Comparison of ENCODE assay signal across 17 cellular contexts in the genomic region with DNA sequence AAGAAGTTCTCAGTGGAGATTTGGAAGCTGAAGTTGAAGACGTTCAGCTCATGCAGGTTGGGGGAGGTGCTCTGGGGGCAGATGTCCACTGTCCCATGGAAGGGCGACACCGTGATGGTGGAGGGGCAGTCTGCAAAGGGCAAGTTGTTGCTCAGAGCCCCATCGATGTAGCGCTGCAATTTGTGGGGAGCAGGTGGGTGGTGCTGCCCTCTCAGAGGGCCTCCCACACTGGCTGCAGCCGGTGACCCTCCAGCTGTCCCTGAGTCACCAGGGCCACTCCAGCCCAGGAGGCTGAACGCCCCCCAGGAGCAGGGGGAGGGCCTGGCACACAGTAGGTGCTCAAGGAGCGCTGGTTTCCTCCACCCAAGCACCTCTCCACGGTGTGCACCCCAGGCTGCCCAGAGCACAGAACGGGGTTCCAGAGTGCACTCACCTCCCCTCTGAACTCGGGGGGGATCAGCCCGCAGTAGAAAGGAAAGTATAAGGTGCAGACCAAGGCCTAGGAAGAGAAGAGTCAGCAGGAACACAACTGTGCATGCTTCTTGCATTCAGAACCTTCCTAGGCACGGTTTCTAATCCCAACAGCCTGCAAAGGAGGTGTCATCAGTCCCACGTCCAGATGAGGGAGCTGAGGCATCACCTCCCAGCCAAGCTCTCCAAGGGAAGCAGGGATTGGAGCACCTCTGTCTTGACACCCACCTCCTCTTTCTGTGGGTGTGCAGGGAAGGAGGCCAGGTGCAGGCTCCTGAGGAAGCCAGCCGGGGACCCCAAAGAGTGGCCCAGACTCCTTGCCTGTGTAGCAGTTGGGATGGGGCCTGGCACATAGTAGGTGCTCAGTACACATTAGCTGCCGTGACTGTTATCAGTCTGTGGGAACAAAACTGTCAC. TPM values are rescaled to one million over a fixed set of nuclear protein-coding genes. Genes with fewer than 3 reads are reported as not detected.
DNase-seq lines count a peak whose midpoint lies in the region; ATAC-seq and TF ChIP-seq lines count a peak whose summit lies in the region.
"Had no signal": no experiment of that assay in that cellular context is flagged by ENCODE, and none has a peak within 500 bp of the region (broad histone marks: within the 10 kb centered on the region; RNA-seq: fewer than 3 reads in every experiment).

No MANE protein-coding gene starts in this region.

- H3K36me3 ChIP-seq in HCT116 (ENCODE audit: control insufficient read depth in 1 of 2, insufficient read depth in 2 of 2, low read length in 2 of 2), result no peaks in the 10 kb centered on the region
- H3K36me3 ChIP-seq: breast epithelium, esophagus squamous epithelium, left lung, neutrophil had no signal

- ATAC-seq in HCT116, result no peak
- no peak for ATAC-seq in omental fat pad (ENCODE audit: low FRiP score)
- ATAC-seq in activated T-helper 17 cell treated with anti-CD3 and anti-CD28 coated beads, Interleukin-2, amount 50 U/mL, for 72 hours (replicated peaks), result no peak
- no peak for ATAC-seq in HG02938 (IDR thresholded peaks at IDR 0.05; ENCODE audit: unreplicated experiment)
- ATAC-seq: activated CD4-positive, CD25-positive, alpha-beta regulatory T cell treated with anti-CD3 and anti-CD28 coated beads, Interleukin-2, amount 50 U/mL, for 24 hours; activated T-cell treated with anti-CD3 and anti-CD28 coated beads, Interleukin-2, amount 50 U/mL, for 4 hours; left lung had no signal

- no peak overlapping the region for H3K4me3 Mint-ChIP-seq in activated T-helper 17 cell treated with anti-CD3 and anti-CD28 coated beads, Interleukin-2, amount 50 U/mL, for 72 hours
- H3K4me3 Mint-ChIP-seq: activated T-cell treated with anti-CD3 and anti-CD28 coated beads, Interleukin-2, amount 50 U/mL, for 4 hours had no signal

- H3K9ac ChIP-seq in HCT116 (ENCODE audit: low read length), result no peak overlapping the region

- DNase-seq in AG04449 (ENCODE audit: low read depth, low spot score), result no peak
- DNase-seq in HCT116 (ENCODE audit: low read depth, low spot score), result no peak
- no peak for DNase-seq in astrocyte of the cerebellum (ENCODE audit: low read depth)
- DNase-seq in iris pigment epithelial cell (ENCODE audit: low read depth), result peak; percentile 39
- DNase-seq in NCI-H510A treated with DMSO at 0.1 percent for 48 hours (lab: John Stamatoyannopoulos, UW), result no peak
- DNase-seq in omental fat pad (ENCODE audit: low spot score), result no peak
- DNase-seq: activated T-cell treated with anti-CD3 and anti-CD28 coated beads, Interleukin-2, amount 50 U/mL, for 4 hours; esophagus squamous epithelium; SHP77 treated with DMSO at 0.1 percent for 48 hours; stimulated activated CD4-positive, alpha-beta T cell treated with anti-CD3 and anti-CD28 coated beads, Interleukin-15, amount 100 ng/mL, for 24 hours had no signal

- no peaks in the 10 kb centered on the region for H3K9me3 ChIP-seq in HCT116 (ENCODE audit: control insufficient read depth in 1 of 2, insufficient read depth in 1 of 2, low read depth in 1 of 2, low read length in 2 of 2)
- H3K9me3 ChIP-seq: breast epithelium, esophagus squamous epithelium, left lung, neutrophil had no signal

- peak; percentile 40 for TF ChIP-seq CTCF in AG04449 (IDR thresholded peaks at IDR 0.05; ENCODE audit: insufficient read depth, low read length, missing control alignments)
- TF ChIP-seq CTCF in HCT116 (IDR thresholded peaks at IDR 0.05 in 2 of 3, conservative IDR thresholded peaks at IDR 0.05 in 1 of 3; ENCODE audit: borderline replicate concordance in 1 of 3, insufficient read depth in 1 of 3, low read depth in 2 of 3, low read length in 2 of 3), result peak in 2 of 3 experiments; percentile 14 to 21; a peak in 1 of 6 replicates
- peak; percentile 37 for TF ChIP-seq CTCF in astrocyte of the cerebellum (IDR thresholded peaks at IDR 0.05; ENCODE audit: low read depth, low read length, missing control alignments)
- no peak for TF ChIP-seq CTCF in omental fat pad (IDR thresholded peaks at IDR 0.05)

- H3K4me3 ChIP-seq in AG04449 (ENCODE audit: low read depth, low read length) (no peak overlapping the region), HCT116 (replicated peaks in 1 of 2; ENCODE audit: low read depth in 1 of 2, low read length in 2 of 2) (no peak overlapping the region), astrocyte of the cerebellum (ENCODE audit: low read depth, low read length) (no peak overlapping the region)
- H3K4me3 ChIP-seq: breast epithelium, esophagus squamous epithelium, left lung had no signal

- in situ Hi-C loops in astrocyte of the cerebellum (cut with HindIII; ENCODE audit: low sequenced_read_pairs), result loop anchor here (5.0 kb wide), 1 partner anchor 42 kb away; no protein-coding TSS in a partner anchor

- no peaks in the 10 kb centered on the region for H3K36me3 Mint-ChIP-seq in activated T-helper 17 cell treated with anti-CD3 and anti-CD28 coated beads, Interleukin-2, amount 50 U/mL, for 72 hours (ENCODE audit: low read depth)

- intact Hi-C loops in HCT116 (cut with micrococcal nuclease), result loop anchor here (10.0 kb wide), 2 partner anchors 195 to 735 kb away; no protein-coding TSS in a partner anchor

- H3K4me1 ChIP-seq in HCT116 (ENCODE audit: control insufficient read depth in 1 of 2, insufficient read depth in 2 of 2, low read length in 2 of 2), result peaks cover 0 to 11% of the 10 kb centered on the region in 2 experiments; a peak in 1 of 4 replicates
- H3K4me1 ChIP-seq: breast epithelium had no signal

- CTCF ChIA-PET in AG04449 (lab: Yijun Ruan, JAX), result interaction anchor here (0.7 to 9.1 kb wide), 5 partner anchors 12 to 736 kb away, joined by 3 to 58 read pairs (median 4); no protein-coding TSS in a partner anchor
- CTCF ChIA-PET in HCT116 (lab: Charles Lee), result interaction anchor here (3.8 kb wide), 1 partner anchor 56 kb away, joined by 22 read pairs; no protein-coding TSS in a partner anchor

- BruUV-seq in HCT116 (replicated peaks; lab: Mats Ljungman, UMichigan), result no TSS peak

- RAD21 ChIA-PET in HCT116 (lab: Charles Lee; ENCODE audit: low non-redundant PET in 1 of 2, low total read pairs in 2 of 2, uncharacterized antibody in 2 of 2, unreplicated experiment in 2 of 2), result no interaction called here

- no peak overlapping the region for H3K4me2 ChIP-seq in HCT116 (ENCODE audit: low read length)

- no peaks in the 10 kb centered on the region for H3K27me3 ChIP-seq in HCT116 (ENCODE audit: insufficient read depth, low read length)

- no peak overlapping the region for H3K27ac ChIP-seq in HCT116 (ENCODE audit: low read depth, low read length)
- H3K27ac ChIP-seq: breast epithelium, C4-2B, esophagus squamous epithelium, left lung, neutrophil had no signal

- POLR2A ChIA-PET in AG04449 (lab: Yijun Ruan, JAX), result no interaction called here
- POLR2A ChIA-PET in HCT116 (lab: Charles Lee), result no interaction called here

- peak; percentile 47; the same call in 1 of the 2 replicates for TF ChIP-seq RAD21 in HCT116 (IDR thresholded peaks at IDR 0.05; ENCODE audit: low read depth)

- no peak overlapping the region for H2AFZ ChIP-seq in HCT116 (ENCODE audit: low read depth, low read length, poor library complexity, severe bottlenecking)

- no peaks in the 10 kb centered on the region for H3K79me2 ChIP-seq in HCT116 (ENCODE audit: insufficient read depth, low read length)

- H3K27me3 Mint-ChIP-seq in activated T-helper 17 cell treated with anti-CD3 and anti-CD28 coated beads, Interleukin-2, amount 50 U/mL, for 72 hours, result peaks cover 38% of the 10 kb centered on the region

- no peak overlapping the region for H3K27ac Mint-ChIP-seq in activated T-helper 17 cell treated with anti-CD3 and anti-CD28 coated beads, Interleukin-2, amount 50 U/mL, for 72 hours

- H3K9me3 Mint-ChIP-seq in activated T-helper 17 cell treated with anti-CD3 and anti-CD28 coated beads, Interleukin-2, amount 50 U/mL, for 72 hours, result no peaks in the 10 kb centered on the region
- H3K9me3 Mint-ChIP-seq: activated T-cell treated with anti-CD3 and anti-CD28 coated beads, Interleukin-2, amount 50 U/mL, for 4 hours had no signal

- no peaks in the 10 kb centered on the region for H4K20me1 ChIP-seq in HCT116 (ENCODE audit: insufficient read depth)

- H3K9me2 ChIP-seq in HCT116 (ENCODE audit: insufficient read depth), result no peaks in the 10 kb centered on the region

- TF ChIP-seq POLR2A in HCT116 (IDR thresholded peaks at IDR 0.05; ENCODE audit: borderline replicate concordance, extremely low read depth, insufficient read depth, insufficient read length), result no peak

- no peaks in the 10 kb centered on the region for H3K4me1 Mint-ChIP-seq in activated T-helper 17 cell treated with anti-CD3 and anti-CD28 coated beads, Interleukin-2, amount 50 U/mL, for 72 hours

TF ChIP-seq in HCT116, 20 proteins besides CTCF, POLR2A, EP300 and RAD21 (continues in another document):
- TF ChIP-seq EZH2phosphoT487 (IDR thresholded peaks at IDR 0.05; ENCODE audit: borderline replicate concordance) (no peak), POLR2AphosphoS5 (IDR thresholded peaks at IDR 0.05; ENCODE audit: low read depth, low read length) (no peak), ZNF274 (IDR thresholded peaks at IDR 0.05; ENCODE audit: low read depth, low read length) (no peak), SP1 (IDR thresholded peaks at IDR 0.05; ENCODE audit: low read depth) (no peak), EZH2 (IDR thresholded peaks at IDR 0.05) (no peak)
- TF ChIP-seq, protein P1, sequence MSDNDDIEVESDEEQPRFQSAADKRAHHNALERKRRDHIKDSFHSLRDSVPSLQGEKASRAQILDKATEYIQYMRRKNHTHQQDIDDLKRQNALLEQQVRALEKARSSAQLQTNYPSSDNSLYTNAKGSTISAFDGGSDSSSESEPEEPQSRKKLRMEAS (IDR thresholded peaks at IDR 0.05), result no peak

RNA-seq across cellular contexts. Expression of a gene that starts 2.2 kb away (rescaled TPM):
- 2.9 TPM for total RNA-seq in HCT116 (2021; ENCODE audit: unreplicated experiment)
- polyA plus RNA-seq in HCT116 (2012), result 0.81 and 0.92 TPM in 2 replicates
- total RNA-seq in omental fat pad, result not detected
- not detected for total RNA-seq in activated T-helper 17 cell treated with anti-CD3 and anti-CD28 coated beads, Interleukin-2, amount 50 U/mL, for 72 hours
- total RNA-seq: activated T-cell treated with anti-CD3 and anti-CD28 coated beads, Interleukin-2, amount 50 U/mL, for 4 hours; breast epithelium; esophagus squamous epithelium; left lung had no signal

RNA-seq across cellular contexts. Expression of a gene that starts 27.3 kb away (rescaled TPM):
- 8.4 TPM for total RNA-seq in HCT116 (2021; ENCODE audit: unreplicated experiment)
- 5.7 and 6.8 TPM in 2 replicates for polyA plus RNA-seq in HCT116 (2012)
- under 1 TPM in 2 of 4 donors, not detected in 2; 0.25 to 0.46 TPM for total RNA-seq in omental fat pad
- total RNA-seq in activated T-helper 17 cell treated with anti-CD3 and anti-CD28 coated beads, Interleukin-2, amount 50 U/mL, for 72 hours, result under 1 TPM in 1 of 2 donors, not detected in 1; 0.11 TPM
- total RNA-seq: activated T-cell treated with anti-CD3 and anti-CD28 coated beads, Interleukin-2, amount 50 U/mL, for 4 hours; esophagus squamous epithelium; left lung had no signal

RNA-seq across cellular contexts. Expression of a gene that starts 34.0 kb away (rescaled TPM):
- total RNA-seq in HCT116 (2021; ENCODE audit: unreplicated experiment) (7.3 TPM), omental fat pad (1 to 10 TPM; 1.0 to 4.3 (median 1.3) TPM)
- polyA plus RNA-seq in HCT116 (2012), result 3.9 and 4.9 TPM in 2 replicates
- under 1 TPM; 0.13 to 0.16 TPM for total RNA-seq in activated T-helper 17 cell treated with anti-CD3 and anti-CD28 coated beads, Interleukin-2, amount 50 U/mL, for 72 hours

Comparison
In these comparisons a context has a peak if more than half of its experiments do, and no peak if none do; other contexts are left out.
1. CTCF ChIP-seq: peak in AG04449 (single experiment), HCT116 (2 of 3) and astrocyte of the cerebellum (single experiment); none in omental fat pad (0 of 3).